Comparison of ENCODE assay signal across 20 cellular contexts in genomic region chr13:49464621-49465325, GRCh38. TPM values are rescaled to one million over a fixed set of nuclear protein-coding genes. Genes with fewer than 3 reads are reported as not detected.
DNase-seq lines count a peak whose midpoint lies in the region; ATAC-seq and TF ChIP-seq lines count a peak whose summit lies in the region.
"Had no signal": no experiment of that assay in that cellular context is flagged by ENCODE, and none has a peak within 500 bp of the region (broad histone marks: within the 10 kb centered on the region; RNA-seq: fewer than 3 reads in every experiment).

No MANE protein-coding gene starts in this region.

- peak; percentile 52 for DNase-seq in AG09319 (ENCODE audit: extremely low read depth, low read depth)
- peak; percentile 38 for DNase-seq in M059J (ENCODE audit: low read depth)
- DNase-seq in fibroblast of gingiva (ENCODE audit: low read depth) = peak; percentile 78
- no peak for DNase-seq in lung (ENCODE audit: low spot score)
- no peak for DNase-seq in gastrocnemius medialis
- no peak for DNase-seq in HEK293T (ENCODE audit: extremely low spot score)
- no peak for DNase-seq in middle frontal gyrus (ENCODE audit: extremely low spot score, low spot score)
- DNase-seq: BE2C; CD4-positive, alpha-beta memory T cell; DMS79; GM23248; MG63; NCI-H1105; NCI-H1694 treated with DMSO at 0.1 percent for 48 hours; NCI-H446; NCI-H748 treated with DMSO at 0.1 percent for 48 hours had no signal

- ATAC-seq in lung (ENCODE audit: insufficient read depth, low FRiP score) (peak; percentile 27), gastrocnemius medialis (no peak), GM21717 (IDR thresholded peaks at IDR 0.05; ENCODE audit: unreplicated experiment) (no peak)
- ATAC-seq: Panc1 had no signal

- H3K9me3 ChIP-seq in lung (ENCODE audit: control insufficient read depth in 2 of 2, insufficient read depth in 1 of 2, low read length in 1 of 2) (no peaks in the 10 kb centered on the region), gastrocnemius medialis (no peaks in the 10 kb centered on the region)
- H3K9me3 ChIP-seq: BE2C had no signal

- TF ChIP-seq CTCF in AG09319 (IDR thresholded peaks at IDR 0.05; ENCODE audit: low read depth, low read length) = no peak
- TF ChIP-seq CTCF in lung (IDR thresholded peaks at IDR 0.05; ENCODE audit: control extremely low read depth, extremely low read depth) = no peak
- TF ChIP-seq CTCF in gastrocnemius medialis (IDR thresholded peaks at IDR 0.05 in 4 of 5, conservative IDR thresholded peaks at IDR 0.05 in 1 of 5) = no peak

- POLR2A ChIA-PET in HEK293T (lab: Yijun Ruan, JAX) = no interaction called here

- H3K27me3 ChIP-seq in lung (ENCODE audit: control insufficient read depth, insufficient read depth) (no peaks in the 10 kb centered on the region), gastrocnemius medialis (no peaks in the 10 kb centered on the region)
- H3K27me3 ChIP-seq: BE2C, MG63 had no signal

- H3K36me3 ChIP-seq in lung (ENCODE audit: control insufficient read depth in 2 of 2, insufficient read depth in 2 of 2, low read length in 2 of 2) (peaks cover 10 to 21% of the 10 kb centered on the region in 2 donors), gastrocnemius medialis (peaks cover 0 to 48% of the 10 kb centered on the region in 2 donors)
- H3K36me3 ChIP-seq: BE2C had no signal

- WGBS in lung, 2 donors = 81 to 90% methylated on average over 4 of the region's 4 CpGs

- H3K27ac ChIP-seq in lung (ENCODE audit: low read depth in 1 of 2, low read length in 1 of 2) = peak overlapping the region in 1 of 2 donors; percentile 40
- H3K27ac ChIP-seq in gastrocnemius medialis = no peak overlapping the region
- H3K27ac ChIP-seq: GM23248, HL-60, KMS-11 had no signal

- no peaks in the 10 kb centered on the region for H3K4me1 ChIP-seq in lung (ENCODE audit: control insufficient read depth in 2 of 2, insufficient read depth in 2 of 2, low read length in 2 of 2)
- no peaks in the 10 kb centered on the region for H3K4me1 ChIP-seq in gastrocnemius medialis
- H3K4me1 ChIP-seq: BE2C had no signal

- intact Hi-C loops in gastrocnemius medialis (cut with DNase I; ENCODE audit: low total_unique reads) = no loop called here

- in situ Hi-C loops in gastrocnemius medialis (cut with MboI; ENCODE audit: low sequenced_read_pairs in 4 of 4) = no loop called here

- H3K4me3 ChIP-seq in lung = no peak overlapping the region
- no peak overlapping the region for H3K4me3 ChIP-seq in gastrocnemius medialis
- H3K4me3 ChIP-seq: GM23248, MG63 had no signal

- no peak for TF ChIP-seq POLR2A in gastrocnemius medialis (IDR thresholded peaks at IDR 0.05)

- CTCF ChIA-PET in HEK293T (lab: Yijun Ruan, JAX) = no interaction called here

TF ChIP-seq in HEK293T, 16 proteins besides CTCF, POLR2A, EP300 and RAD21:
- TF ChIP-seq LEF1 (IDR thresholded peaks at IDR 0.05; ENCODE audit: borderline replicate concordance) (no peak), BHLHE40 (IDR thresholded peaks at IDR 0.05; ENCODE audit: borderline replicate concordance) (no peak), SP1 (IDR thresholded peaks at IDR 0.05) (no peak), ZNF384 (IDR thresholded peaks at IDR 0.05) (no peak), FOXA1 (IDR thresholded peaks at IDR 0.05) (no peak), HDGF (IDR thresholded peaks at IDR 0.05; ENCODE audit: borderline replicate concordance) (no peak), ARNT (IDR thresholded peaks at IDR 0.05) (no peak), FOXM1 (IDR thresholded peaks at IDR 0.05; ENCODE audit: borderline replicate concordance) (no peak), CTBP1 (IDR thresholded peaks at IDR 0.05; ENCODE audit: borderline replicate concordance) (no peak), L3MBTL2 (conservative IDR thresholded peaks at IDR 0.05) (no peak), FOXK2 (IDR thresholded peaks at IDR 0.05) (no peak)
- TF ChIP-seq, protein P1, sequence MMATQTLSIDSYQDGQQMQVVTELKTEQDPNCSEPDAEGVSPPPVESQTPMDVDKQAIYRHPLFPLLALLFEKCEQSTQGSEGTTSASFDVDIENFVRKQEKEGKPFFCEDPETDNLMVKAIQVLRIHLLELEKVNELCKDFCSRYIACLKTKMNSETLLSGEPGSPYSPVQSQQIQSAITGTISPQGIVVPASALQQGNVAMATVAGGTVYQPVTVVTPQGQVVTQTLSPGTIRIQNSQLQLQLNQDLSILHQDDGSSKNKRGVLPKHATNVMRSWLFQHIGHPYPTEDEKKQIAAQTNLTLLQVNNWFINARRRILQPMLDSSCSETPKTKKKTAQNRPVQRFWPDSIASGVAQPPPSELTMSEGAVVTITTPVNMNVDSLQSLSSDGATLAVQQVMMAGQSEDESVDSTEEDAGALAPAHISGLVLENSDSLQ (IDR thresholded peaks at IDR 0.05) = no peak

RNA-seq across cellular contexts. Expression of gene SETDB2, which starts 20.7 kb away (rescaled TPM):
- total RNA-seq in M059J (2014; rRNA removed; shearing (Covaris generic)) = 4.9 and 8.0 TPM in 2 replicates
- total RNA-seq in lung (10 to 100 TPM; 11.6 to 22.9 TPM), gastrocnemius medialis (1 to 10 TPM; 1.7 to 6.2 (median 4.6) TPM)
- polyA plus RNA-seq in lung = 1 to 10 TPM; 5.0 to 5.7 TPM

RNA-seq across cellular contexts. Expression of gene CAB39L, which starts 20.9 kb away (rescaled TPM):
- 0.94 and 3.1 TPM in 2 replicates for total RNA-seq in M059J (2014; rRNA removed; shearing (Covaris generic))
- 10 to 100 TPM; 13.5 to 13.9 TPM for total RNA-seq in lung
- polyA plus RNA-seq in lung = 1 to 10 TPM; 5.6 to 6.6 TPM
- total RNA-seq in gastrocnemius medialis = 10 to 100 TPM in 1 of 4 donors, 1 to 10 TPM in 3; 4.7 to 14.4 (median 8.7) TPM

RNA-seq across cellular contexts. Expression of gene PHF11, which starts 31.0 kb away (rescaled TPM):
- total RNA-seq in M059J (2014; rRNA removed; shearing (Covaris generic)) = 48.3 and 55.6 TPM in 2 replicates
- total RNA-seq in lung = 10 to 100 TPM; 40.4 to 46.1 TPM
- 10 to 100 TPM; 46.5 to 76.2 TPM for polyA plus RNA-seq in lung
- total RNA-seq in gastrocnemius medialis = 10 to 100 TPM in 3 of 4 donors, 1 to 10 TPM in 1; 6.5 to 17.7 (median 13.8) TPM

Comparison
In these comparisons a context has a peak if more than half of its experiments do, and no peak if none do; other contexts are left out.
1. DNase-seq: peak in AG09319 (single experiment), M059J (single experiment) and fibroblast of gingiva (single experiment); none in lung (single experiment), gastrocnemius medialis (0 of 2), HEK293T (single experiment) and middle frontal gyrus (single experiment).